Comparison of ENCODE assay signal across 10 cellular contexts in the genomic region with DNA sequence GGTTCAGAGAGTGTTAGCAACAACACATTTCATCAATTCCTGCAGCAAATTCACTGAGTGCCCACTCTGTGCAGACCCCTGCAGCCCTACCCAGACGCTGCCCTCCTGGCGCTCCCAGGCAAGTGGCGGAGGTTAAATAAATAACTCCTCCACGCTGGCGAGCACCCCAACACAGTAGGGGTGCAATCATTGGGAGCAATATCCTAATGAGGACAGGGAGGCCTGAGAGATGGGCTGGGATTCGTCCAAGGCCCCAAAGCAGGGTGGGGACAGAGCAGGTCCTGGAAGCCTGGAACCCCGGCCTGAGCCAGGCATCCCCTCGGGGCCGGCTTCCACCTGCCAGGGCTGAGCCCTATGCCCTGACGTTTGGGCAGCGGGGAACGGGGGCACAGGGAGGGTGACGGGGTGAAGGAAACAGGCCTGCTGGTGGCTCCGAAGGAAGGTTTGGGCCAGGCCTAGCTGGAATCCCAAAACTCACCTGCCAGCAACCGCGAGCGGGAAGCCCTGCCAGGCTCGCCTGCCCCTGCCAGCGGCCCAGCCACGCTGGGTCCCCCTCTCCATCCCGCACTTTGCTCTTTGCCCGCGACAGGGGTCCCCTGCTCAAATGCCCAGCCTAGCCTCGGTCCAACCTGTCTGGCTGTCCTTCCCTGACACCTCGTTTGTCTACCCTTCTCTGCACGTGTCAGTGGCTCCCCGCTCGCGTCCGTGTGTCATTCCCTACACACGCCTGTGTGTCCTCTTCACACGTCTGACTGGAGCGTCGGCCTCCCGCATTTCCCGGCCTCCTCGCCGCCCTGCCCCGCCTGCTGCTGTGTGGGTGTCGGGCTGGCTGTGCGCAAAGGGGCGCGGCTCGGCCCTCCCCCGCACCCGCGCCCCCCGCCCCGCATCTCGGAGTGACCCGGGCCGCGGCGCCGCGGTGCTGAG. TPM values are rescaled to one million over a fixed set of nuclear protein-coding genes. Genes with fewer than 3 reads are reported as not detected.
DNase-seq lines count a peak whose midpoint lies in the region; ATAC-seq, FAIRE-seq and TF ChIP-seq lines count a peak whose summit lies in the region.
"Had no signal": no experiment of that assay in that cellular context is flagged by ENCODE, and none has a peak within 500 bp of the region (broad histone marks: within the 10 kb centered on the region; RNA-seq: fewer than 3 reads in every experiment).

No MANE protein-coding gene starts in this region.

- peaks cover 46% of the 10 kb centered on the region for H3K27me3 ChIP-seq in SK-N-SH (ENCODE audit: insufficient read depth)
- H3K27me3 ChIP-seq in GM12878 (replicated peaks in 1 of 2; ENCODE audit: control insufficient read depth in 2 of 2, insufficient read depth in 2 of 2, low read length in 1 of 2), result peaks cover 28 to 35% of the 10 kb centered on the region in 2 experiments
- H3K27me3 ChIP-seq in kidney epithelial cell (ENCODE audit: control insufficient read depth, insufficient read depth, low read length), result no peaks in the 10 kb centered on the region
- peaks cover 8 to 33% (median 27%) of the 10 kb centered on the region in 5 donors for H3K27me3 ChIP-seq in subcutaneous abdominal adipose tissue (ENCODE audit: control insufficient read depth in 5 of 5, insufficient read depth in 4 of 5, low read length in 5 of 5)

- TF ChIP-seq EP300 in SK-N-SH (IDR thresholded peaks at IDR 0.05; ENCODE audit: borderline replicate concordance in 1 of 2, low read depth in 1 of 2, low read length in 1 of 2) (no peak), GM12878 (IDR thresholded peaks at IDR 0.05; ENCODE audit: borderline replicate concordance in 1 of 2, control insufficient read depth in 1 of 2, low read depth in 2 of 2, low read length in 2 of 2) (no peak)

- intact Hi-C loops in GM12878 (cut with micrococcal nuclease; ENCODE audit: unreplicated experiment), result no loop called here
- intact Hi-C loops in activated T-helper 1 cell treated with anti-CD3 and anti-CD28 coated beads, Interleukin-12 subunit alpha, Interleukin-12 subunit beta, Interleukin-2, Interleukin-4 antibody, amounts not matched to agents 30 ng/mL and 10 ng/mL and 1 ng/mL, durations not matched to agents 14 hours and 24 hours and 36 hours (cut with micrococcal nuclease), result loop anchor here (2.0 kb wide), 1 partner anchor 18 kb away; no protein-coding TSS in a partner anchor

- H2AFZ ChIP-seq in SK-N-SH (ENCODE audit: low read depth) (no peak overlapping the region), GM12878 (ENCODE audit: control insufficient read depth, low read depth, low read length) (no peak overlapping the region)

- H3K79me2 ChIP-seq in SK-N-SH (ENCODE audit: insufficient read depth), result no peaks in the 10 kb centered on the region
- no peaks in the 10 kb centered on the region for H3K79me2 ChIP-seq in GM12878 (ENCODE audit: control insufficient read depth, insufficient read depth, low read length)

- H3K4me3 Mint-ChIP-seq in activated T-helper 1 cell treated with anti-CD3 and anti-CD28 coated beads, Interleukin-12 subunit alpha, Interleukin-12 subunit beta, Interleukin-2, Interleukin-4 antibody, amounts not matched to agents 30 ng/mL and 10 ng/mL and 1 ng/mL, durations not matched to agents 14 hours and 24 hours and 36 hours, result no peak overlapping the region

- H3K36me3 ChIP-seq in SK-N-SH (replicated peaks in 1 of 2; ENCODE audit: control insufficient read depth in 1 of 2, insufficient read depth in 2 of 2, low read length in 1 of 2) (no peaks in the 10 kb centered on the region), GM12878 (ENCODE audit: control insufficient read depth in 2 of 2, insufficient read depth in 2 of 2, low read length in 1 of 2) (no peaks in the 10 kb centered on the region), kidney epithelial cell (ENCODE audit: control insufficient read depth, insufficient read depth, low read length) (no peaks in the 10 kb centered on the region), subcutaneous abdominal adipose tissue (ENCODE audit: control insufficient read depth in 5 of 5, insufficient read depth in 5 of 5, low read length in 5 of 5) (no peaks in the 10 kb centered on the region)
- H3K36me3 ChIP-seq: BE2C, Peyer's patch had no signal

- TF ChIP-seq CTCF in SK-N-SH (IDR thresholded peaks at IDR 0.05) (no peak), GM12878 (IDR thresholded peaks at IDR 0.05 in 2 of 3, conservative IDR thresholded peaks at IDR 0.05 in 1 of 3; ENCODE audit: control insufficient read depth in 2 of 3, extremely low read depth in 1 of 3, insufficient read depth in 1 of 3, low read depth in 3 of 3, low read length in 3 of 3) (no peak), kidney epithelial cell (IDR thresholded peaks at IDR 0.05; ENCODE audit: insufficient read depth, low read length, poor library complexity, severe bottlenecking) (no peak)

- H3K4me3 ChIP-seq in SK-N-SH (ENCODE audit: low read depth in 2 of 2, low read length in 1 of 2), result peak overlapping the region; percentile 40 to 41; a peak in 2 of 4 replicates
- H3K4me3 ChIP-seq in GM12878, result no peak overlapping the region
- peak overlapping the region; percentile 30 for H3K4me3 ChIP-seq in kidney epithelial cell (ENCODE audit: low read depth, low read length)
- H3K4me3 ChIP-seq in subcutaneous abdominal adipose tissue (ENCODE audit: low read depth in 1 of 5, low read length in 5 of 5), result peak overlapping the region; percentile 51 to 58 (median 54)

- no peaks in the 10 kb centered on the region for H3K4me1 Mint-ChIP-seq in activated T-helper 1 cell treated with anti-CD3 and anti-CD28 coated beads, Interleukin-12 subunit alpha, Interleukin-12 subunit beta, Interleukin-2, Interleukin-4 antibody, amounts not matched to agents 30 ng/mL and 10 ng/mL and 1 ng/mL, durations not matched to agents 14 hours and 24 hours and 36 hours (ENCODE audit: low read depth)

- H3K27ac ChIP-seq in SK-N-SH (ENCODE audit: low read depth in 2 of 2, low read length in 1 of 2) (no peak overlapping the region), GM12878 (ENCODE audit: control insufficient read depth, insufficient read depth) (no peak overlapping the region), subcutaneous abdominal adipose tissue (ENCODE audit: low read depth, low read length) (no peak overlapping the region)
- H3K27ac ChIP-seq: Peyer's patch had no signal

- peaks cover 4% of the 10 kb centered on the region for H3F3A ChIP-seq in SK-N-SH (replicated peaks; ENCODE audit: insufficient read depth)

- DNase-seq in SK-N-SH (peak; percentile 61), GM12878 (ENCODE audit: low read depth, low spot score) (no peak), kidney epithelial cell (ENCODE audit: low read depth) (no peak), globus pallidus (ENCODE audit: low spot score) (no peak)
- no peak for DNase-seq in activated T-helper 1 cell treated with anti-CD3 and anti-CD28 coated beads, Interleukin-12 subunit alpha, Interleukin-12 subunit beta, Interleukin-2, Interleukin-4 antibody, amounts not matched to agents 30 ng/mL and 10 ng/mL and 1 ng/mL, durations not matched to agents 14 hours and 24 hours and 36 hours (ENCODE audit: low spot score)
- DNase-seq: BE2C had no signal

- H3K9me3 ChIP-seq in SK-N-SH (no peaks in the 10 kb centered on the region), GM12878 (replicated peaks; ENCODE audit: control insufficient read depth, insufficient read depth, low read length) (no peaks in the 10 kb centered on the region), subcutaneous abdominal adipose tissue (ENCODE audit: control insufficient read depth in 5 of 5, low read length in 5 of 5) (no peaks in the 10 kb centered on the region)
- H3K9me3 ChIP-seq: BE2C, Peyer's patch had no signal

- ATAC-seq in SK-N-SH treated with all-trans-retinoic acid at 6 μM for 48 hours, result no peak; the same call in 2 of the 3 replicates
- ATAC-seq in GM12878, result no peak
- ATAC-seq in GM21447 (IDR thresholded peaks at IDR 0.05; ENCODE audit: unreplicated experiment), result no peak

- FAIRE-seq in GM12878 (lab: Jason Lieb, UNC), result no peak

- no peak for TF ChIP-seq POLR2A in GM12878 (IDR thresholded peaks at IDR 0.05; ENCODE audit: low read depth, low read length)

- RAD21 ChIA-PET in GM12878 (lab: Charles Lee; ENCODE audit: unreplicated experiment), result no interaction called here

- peaks cover 0 to 11% of the 10 kb centered on the region in 2 experiments; a peak in 1 of 4 replicates for H3K4me1 ChIP-seq in SK-N-SH (ENCODE audit: control insufficient read depth in 1 of 2, insufficient read depth in 2 of 2, low read depth in 1 of 2, low read length in 1 of 2)
- no peaks in the 10 kb centered on the region for H3K4me1 ChIP-seq in GM12878 (ENCODE audit: control insufficient read depth, insufficient read depth, low read length)
- H3K4me1 ChIP-seq in subcutaneous abdominal adipose tissue (ENCODE audit: control insufficient read depth in 5 of 5, insufficient read depth in 5 of 5, low read length in 5 of 5), result peaks cover 0 to 27% (median 18%) of the 10 kb centered on the region in 5 donors
- H3K4me1 ChIP-seq: BE2C had no signal

- no peaks in the 10 kb centered on the region for H3K9me3 Mint-ChIP-seq in activated T-helper 1 cell treated with anti-CD3 and anti-CD28 coated beads, Interleukin-12 subunit alpha, Interleukin-12 subunit beta, Interleukin-2, Interleukin-4 antibody, amounts not matched to agents 30 ng/mL and 10 ng/mL and 1 ng/mL, durations not matched to agents 14 hours and 24 hours and 36 hours

- no peak overlapping the region for H3K9ac ChIP-seq in SK-N-SH
- no peak overlapping the region for H3K9ac ChIP-seq in GM12878 (ENCODE audit: control insufficient read depth, insufficient read depth, low read length)
- H3K9ac ChIP-seq in subcutaneous abdominal adipose tissue (ENCODE audit: low read length in 5 of 5), result peak overlapping the region in 3 of 5 donors; percentile 42 to 50 (median 48)

- 29% methylated on average over 34 of the region's 56 CpGs for WGBS in SK-N-SH (ENCODE audit: low lambda C conversion rate)
- WGBS in GM12878 (ENCODE audit: insufficient coverage, insufficient replicate concordance, low lambda C conversion rate, missing lambda C conversion rate), result 8% methylated on average over 39 of the region's 56 CpGs

- no peak overlapping the region for H3K27ac Mint-ChIP-seq in activated T-helper 1 cell treated with anti-CD3 and anti-CD28 coated beads, Interleukin-12 subunit alpha, Interleukin-12 subunit beta, Interleukin-2, Interleukin-4 antibody, amounts not matched to agents 30 ng/mL and 10 ng/mL and 1 ng/mL, durations not matched to agents 14 hours and 24 hours and 36 hours

- no peaks in the 10 kb centered on the region for H3K9me2 ChIP-seq in SK-N-SH

- peaks cover 61% of the 10 kb centered on the region for H3K27me3 Mint-ChIP-seq in activated T-helper 1 cell treated with anti-CD3 and anti-CD28 coated beads, Interleukin-12 subunit alpha, Interleukin-12 subunit beta, Interleukin-2, Interleukin-4 antibody, amounts not matched to agents 30 ng/mL and 10 ng/mL and 1 ng/mL, durations not matched to agents 14 hours and 24 hours and 36 hours (ENCODE audit: insufficient read depth)

- CTCF ChIA-PET in SK-N-SH (lab: Yijun Ruan, JAX) (interaction anchor here (1.2 to 6.3 kb wide), 2 partner anchors 20 to 42 kb away, joined by 3 to 28 read pairs; no protein-coding TSS in a partner anchor), GM12878 (lab: Yijun Ruan, JAX) (no interaction called here)

- no peaks in the 10 kb centered on the region for H3K36me3 Mint-ChIP-seq in activated T-helper 1 cell treated with anti-CD3 and anti-CD28 coated beads, Interleukin-12 subunit alpha, Interleukin-12 subunit beta, Interleukin-2, Interleukin-4 antibody, amounts not matched to agents 30 ng/mL and 10 ng/mL and 1 ng/mL, durations not matched to agents 14 hours and 24 hours and 36 hours (ENCODE audit: low read depth)

- peak overlapping the region; percentile 66; the same call in 1 of the 2 replicates for H3K4me2 ChIP-seq in SK-N-SH
- no peak overlapping the region for H3K4me2 ChIP-seq in GM12878 (ENCODE audit: control insufficient read depth, insufficient read depth)

- BruUV-seq in GM12878 (replicated peaks; lab: Mats Ljungman, UMichigan), result no TSS peak

- TF ChIP-seq RAD21 in SK-N-SH (IDR thresholded peaks at IDR 0.05; ENCODE audit: low read length), result no peak
- no peak for TF ChIP-seq RAD21 in GM12878 (IDR thresholded peaks at IDR 0.05; ENCODE audit: insufficient read depth, low read depth, low read length)

- SMC1A ChIA-PET in GM12878 (lab: Charles Lee; ENCODE audit: uncharacterized antibody, unreplicated experiment), result no interaction called here

- no peaks in the 10 kb centered on the region for H4K20me1 ChIP-seq in SK-N-SH (ENCODE audit: insufficient read depth)
- no peaks in the 10 kb centered on the region for H4K20me1 ChIP-seq in GM12878 (ENCODE audit: control insufficient read depth, insufficient read depth)

- POLR2A ChIA-PET in SK-N-SH (lab: Yijun Ruan, JAX) (no interaction called here), GM12878 (lab: Charles Lee) (no interaction called here)

- in situ Hi-C loops in GM12878 (cut with MboI), result no loop called here

RNA-seq across cellular contexts. Expression of a gene that starts 0.7 kb away (rescaled TPM):
- polyA plus RNA-seq in SK-N-SH (2012; rRNA removed) (0.07 TPM in 1 of 2 replicates, not detected in the other), GM12878 (2011; rRNA removed) (not detected in 2 replicates), GM12878 (2014; fragmentation: Illumina TruSeq; extraction: Trizol) (not detected in 2 replicates), GM12878 (2014; fragmentation: Nextera tagmentation; extraction: Ambion mirVana) (not detected), GM12878 (2014; rRNA removed) (not detected in 2 replicates), GM12878 (2016; fragmentation: Nextera tagmentation; extraction: Ambion mirVana) (not detected)
- polyA plus RNA-seq in SK-N-SH (2012; cell fraction: cytosol; rRNA removed), result 0.08 and 0.15 TPM in 2 replicates
- polyA plus RNA-seq in SK-N-SH (2012; cell fraction: nucleus; rRNA removed), result 0.05 and 0.11 TPM in 2 replicates
- total RNA-seq in GM12878 (2013; cell fraction: nucleolus; rRNA removed), result not detected in 2 replicates
- total RNA-seq in GM12878 (2014; rRNA removed) (not detected in 2 replicates), GM12878 (2014; rRNA removed; fragmentation: Illumina TruSeq; extraction: Trizol) (not detected in 2 replicates), GM12878 (2021) (not detected in 2 replicates), kidney epithelial cell (6.7 and 8.8 TPM in 2 replicates)
- polyA plus RNA-seq in GM12878 (2011; ENCODE audit: low read depth), result not detected
- polyA plus RNA-seq in GM12878 (2011; cell fraction: cytosol; rRNA removed), result not detected in 2 replicates
- polyA plus RNA-seq in GM12878 (2011; cell fraction: nucleus; rRNA removed), result not detected in 2 replicates
- 0.12 TPM in 1 of 2 replicates, not detected in the other for polyA plus RNA-seq in GM12878 (2012)
- polyA minus RNA-seq in GM12878 (2011; rRNA and poly(A)+ RNA removed), result not detected in 2 replicates
- polyA minus RNA-seq in GM12878 (2011; cell fraction: cytosol; rRNA and poly(A)+ RNA removed), result not detected in 2 replicates
- polyA minus RNA-seq in GM12878 (2011; cell fraction: nucleus; rRNA and poly(A)+ RNA removed), result not detected in 2 replicates
- total RNA-seq in activated T-helper 1 cell treated with anti-CD3 and anti-CD28 coated beads, Interleukin-12 subunit alpha, Interleukin-12 subunit beta, Interleukin-2, Interleukin-4 antibody, amounts not matched to agents 30 ng/mL and 10 ng/mL and 1 ng/mL, durations not matched to agents 14 hours and 24 hours and 36 hours, result not detected in 2 replicates
- total RNA-seq: Peyer's patch had no signal

RNA-seq across cellular contexts. Expression of a gene that starts 59.9 kb away (rescaled TPM):
- polyA plus RNA-seq in SK-N-SH (2012; rRNA removed) (not detected in 2 replicates), GM12878 (2011; rRNA removed) (not detected in 2 replicates), GM12878 (2014; fragmentation: Illumina TruSeq; extraction: Trizol) (not detected in 2 replicates), GM12878 (2014; fragmentation: Nextera tagmentation; extraction: Ambion mirVana) (not detected), GM12878 (2014; rRNA removed) (not detected in 2 replicates), GM12878 (2016; fragmentation: Nextera tagmentation; extraction: Ambion mirVana) (not detected)
- polyA plus RNA-seq in SK-N-SH (2012; cell fraction: cytosol; rRNA removed), result 0.01 TPM in 1 of 2 replicates, not detected in the other
- polyA plus RNA-seq in SK-N-SH (2012; cell fraction: nucleus; rRNA removed), result not detected in 2 replicates
- total RNA-seq in GM12878 (2013; cell fraction: nucleolus; rRNA removed), result not detected in 2 replicates
- total RNA-seq in GM12878 (2014; rRNA removed) (not detected in 2 replicates), GM12878 (2014; rRNA removed; fragmentation: Illumina TruSeq; extraction: Trizol) (not detected in 2 replicates), GM12878 (2021) (not detected in 2 replicates), kidney epithelial cell (0.67 and 2.1 TPM in 2 replicates)
- not detected for polyA plus RNA-seq in GM12878 (2011; ENCODE audit: low read depth)
- polyA plus RNA-seq in GM12878 (2011; cell fraction: cytosol; rRNA removed), result 0.02 TPM in 1 of 2 replicates, not detected in the other
- polyA plus RNA-seq in GM12878 (2011; cell fraction: nucleus; rRNA removed), result not detected in 2 replicates
- not detected in 2 replicates for polyA plus RNA-seq in GM12878 (2012)
- polyA minus RNA-seq in GM12878 (2011; rRNA and poly(A)+ RNA removed), result not detected in 2 replicates
- not detected in 2 replicates for polyA minus RNA-seq in GM12878 (2011; cell fraction: cytosol; rRNA and poly(A)+ RNA removed)
- not detected in 2 replicates for polyA minus RNA-seq in GM12878 (2011; cell fraction: nucleus; rRNA and poly(A)+ RNA removed)
- total RNA-seq in activated T-helper 1 cell treated with anti-CD3 and anti-CD28 coated beads, Interleukin-12 subunit alpha, Interleukin-12 subunit beta, Interleukin-2, Interleukin-4 antibody, amounts not matched to agents 30 ng/mL and 10 ng/mL and 1 ng/mL, durations not matched to agents 14 hours and 24 hours and 36 hours, result not detected in 2 replicates

Comparison
In these comparisons a context has a peak if more than half of its experiments do, and no peak if none do; other contexts are left out.
1. H3K9ac ChIP-seq: peak in subcutaneous abdominal adipose tissue (3 of 5); none in SK-N-SH (single experiment) and GM12878 (single experiment).